Comparison of ENCODE assay signal across 6 cellular contexts in the genomic region with DNA sequence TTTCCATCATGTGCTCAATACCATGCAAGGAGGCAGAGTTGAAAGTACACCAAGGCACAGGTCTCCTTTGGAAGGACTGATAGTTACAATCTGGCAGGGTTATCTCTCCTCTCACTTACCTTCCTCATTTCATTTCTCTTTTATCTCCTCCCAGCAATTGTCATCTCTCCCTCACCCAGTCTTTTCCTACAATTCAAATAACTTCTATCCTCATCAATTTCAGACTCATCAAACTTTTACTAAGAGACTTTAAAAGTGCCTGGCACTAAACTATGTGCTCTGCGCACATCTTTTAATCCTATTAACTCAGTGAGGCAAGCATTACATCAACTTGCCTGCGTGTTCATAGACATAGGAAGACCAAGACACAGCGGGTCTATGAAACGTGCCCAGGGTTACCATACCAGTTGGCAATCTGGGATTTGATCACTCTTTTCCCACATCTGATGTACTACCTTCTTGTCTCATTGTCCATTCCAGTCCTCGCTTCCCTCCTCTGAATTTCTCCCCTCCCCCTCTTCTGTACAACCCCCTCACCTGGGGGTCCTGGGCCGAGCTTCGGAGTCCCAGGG. TPM values are rescaled to one million over a fixed set of nuclear protein-coding genes. Genes with fewer than 3 reads are reported as not detected.
DNase-seq lines count a peak whose midpoint lies in the region; ATAC-seq and TF ChIP-seq lines count a peak whose summit lies in the region.

No MANE protein-coding gene starts in this region.

- H3K4me3 ChIP-seq in GM12875 (ENCODE audit: low read depth, low read length) (peak overlapping the region; percentile 91), SK-N-SH (ENCODE audit: low read depth in 2 of 2, low read length in 1 of 2) (peak overlapping the region; percentile 80 to 82), iPS DF 6.9 (ENCODE audit: low read length) (peak overlapping the region; percentile 80), uterus (peak overlapping the region; percentile 73 to 88)

- CTCF ChIA-PET in SK-N-SH (lab: Yijun Ruan, JAX) = interaction anchor here (0.8 to 3.0 kb wide), 10 partner anchors 9 to 248 kb away, joined by 3 to 37 read pairs (median 7); a partner anchor contains a TSS

- H3K4me1 ChIP-seq in SK-N-SH (ENCODE audit: control insufficient read depth in 1 of 2, insufficient read depth in 2 of 2, low read depth in 1 of 2, low read length in 1 of 2) = peaks cover 3 to 12% of the 10 kb centered on the region in 2 experiments; a peak in 3 of 4 replicates
- H3K4me1 ChIP-seq in iPS DF 6.9 (ENCODE audit: control insufficient read depth, insufficient read depth, low read length) = peaks cover 1% of the 10 kb centered on the region; the same call in 1 of the 2 replicates
- H3K4me1 ChIP-seq in uterus = no peaks in the 10 kb centered on the region

- POLR2A ChIA-PET in SK-N-SH (lab: Yijun Ruan, JAX) = interaction anchor here (0.8 to 1.8 kb wide), 7 partner anchors 12 to 1177 kb away, joined by 3 to 24 read pairs (median 4); a partner anchor contains a TSS

- peak overlapping the region; percentile 84 for H3K9ac ChIP-seq in SK-N-SH

- WGBS in SK-N-SH (ENCODE audit: low lambda C conversion rate) = 3% methylated on average over 7 of the region's 7 CpGs
- WGBS in iPS DF 6.9 (ENCODE audit: insufficient coverage, insufficient read length) = no CpG with 5 or more reads among the region's 7 CpGs

- H3K9me3 ChIP-seq in SK-N-SH = no peaks in the 10 kb centered on the region
- no peaks in the 10 kb centered on the region for H3K9me3 ChIP-seq in iPS DF 6.9 (ENCODE audit: control insufficient read depth, insufficient read depth, low read length)
- no peaks in the 10 kb centered on the region for H3K9me3 ChIP-seq in uterus

- intact Hi-C loops in uterus (cut with DNase I; ENCODE audit: low total_unique reads) = loop anchor here (10.0 kb wide), 1 partner anchor 60 kb away; a partner anchor contains a TSS

- ATAC-seq in GM18520 (IDR thresholded peaks at IDR 0.05; ENCODE audit: unreplicated experiment) = no peak

- no peaks in the 10 kb centered on the region for H3K9me2 ChIP-seq in SK-N-SH

- H4K20me1 ChIP-seq in SK-N-SH (ENCODE audit: insufficient read depth) = no peaks in the 10 kb centered on the region

- no peak for DNase-seq in SK-N-SH
- no peak for DNase-seq in iPS DF 6.9 (ENCODE audit: low read depth, low spot score)
- no peak for DNase-seq in uterus
- DNase-seq in midbrain (lab: John Stamatoyannopoulos, UW) = no peak

- peak overlapping the region; percentile 72 to 96; a peak in 3 of 4 replicates for H3K27ac ChIP-seq in SK-N-SH (ENCODE audit: low read depth in 2 of 2, low read length in 1 of 2)
- H3K27ac ChIP-seq in iPS DF 6.9 (ENCODE audit: low read length) = no peak overlapping the region
- H3K27ac ChIP-seq in uterus = peak overlapping the region; percentile 90 to 97

- TF ChIP-seq POLR2A in uterus (IDR thresholded peaks at IDR 0.05) = no peak

- H2AFZ ChIP-seq in SK-N-SH (ENCODE audit: low read depth) = peak overlapping the region; percentile 45; the same call in 1 of the 2 replicates

- H3K79me2 ChIP-seq in SK-N-SH (ENCODE audit: insufficient read depth) = peaks cover 38% of the 10 kb centered on the region

- TF ChIP-seq CTCF in GM12875 (IDR thresholded peaks at IDR 0.05; ENCODE audit: borderline replicate concordance, insufficient read depth, low read depth, low read length) (no peak), SK-N-SH (IDR thresholded peaks at IDR 0.05) (no peak), uterus (IDR thresholded peaks at IDR 0.05) (no peak)

- peak overlapping the region; percentile 99 for H3K4me2 ChIP-seq in SK-N-SH

- H3K27me3 ChIP-seq in SK-N-SH (ENCODE audit: insufficient read depth) (no peaks in the 10 kb centered on the region), iPS DF 6.9 (ENCODE audit: control insufficient read depth, insufficient read depth, low read length) (no peaks in the 10 kb centered on the region), uterus (no peaks in the 10 kb centered on the region)

- TF ChIP-seq RAD21 in SK-N-SH (IDR thresholded peaks at IDR 0.05; ENCODE audit: low read length) = 0 out of 2 replicates have a peak, but pooled peaks have one; percentile 7

- H3F3A ChIP-seq in SK-N-SH (replicated peaks; ENCODE audit: insufficient read depth) = peaks cover 25% of the 10 kb centered on the region

- no peak for TF ChIP-seq EP300 in SK-N-SH (IDR thresholded peaks at IDR 0.05; ENCODE audit: borderline replicate concordance in 1 of 2, low read depth in 1 of 2, low read length in 1 of 2)

- peaks cover 18 to 26% of the 10 kb centered on the region in 2 experiments for H3K36me3 ChIP-seq in SK-N-SH (replicated peaks in 1 of 2; ENCODE audit: control insufficient read depth in 1 of 2, insufficient read depth in 2 of 2, low read length in 1 of 2)
- peaks cover 16% of the 10 kb centered on the region for H3K36me3 ChIP-seq in iPS DF 6.9 (ENCODE audit: control insufficient read depth, insufficient read depth, low read length)
- no peaks in the 10 kb centered on the region for H3K36me3 ChIP-seq in uterus

TF ChIP-seq in SK-N-SH, 30 proteins besides CTCF, POLR2A, EP300 and RAD21:
- TF ChIP-seq, protein P1, sequence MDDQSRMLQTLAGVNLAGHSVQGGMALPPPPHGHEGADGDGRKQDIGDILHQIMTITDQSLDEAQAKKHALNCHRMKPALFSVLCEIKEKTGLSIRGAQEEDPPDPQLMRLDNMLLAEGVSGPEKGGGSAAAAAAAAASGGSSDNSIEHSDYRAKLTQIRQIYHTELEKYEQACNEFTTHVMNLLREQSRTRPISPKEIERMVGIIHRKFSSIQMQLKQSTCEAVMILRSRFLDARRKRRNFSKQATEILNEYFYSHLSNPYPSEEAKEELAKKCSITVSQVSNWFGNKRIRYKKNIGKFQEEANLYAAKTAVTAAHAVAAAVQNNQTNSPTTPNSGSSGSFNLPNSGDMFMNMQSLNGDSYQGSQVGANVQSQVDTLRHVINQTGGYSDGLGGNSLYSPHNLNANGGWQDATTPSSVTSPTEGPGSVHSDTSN (IDR thresholded peaks at IDR 0.05) = no peak
- TF ChIP-seq GATA2 (CRISPR knock-in tag; IDR thresholded peaks at IDR 0.05) (peak; percentile 12; the same call in 1 of the 2 replicates), MXI1 (IDR thresholded peaks at IDR 0.05; ENCODE audit: low read depth, low read length) (peak; percentile 62; the same call in 1 of the 2 replicates)
- TF ChIP-seq, protein P2, sequence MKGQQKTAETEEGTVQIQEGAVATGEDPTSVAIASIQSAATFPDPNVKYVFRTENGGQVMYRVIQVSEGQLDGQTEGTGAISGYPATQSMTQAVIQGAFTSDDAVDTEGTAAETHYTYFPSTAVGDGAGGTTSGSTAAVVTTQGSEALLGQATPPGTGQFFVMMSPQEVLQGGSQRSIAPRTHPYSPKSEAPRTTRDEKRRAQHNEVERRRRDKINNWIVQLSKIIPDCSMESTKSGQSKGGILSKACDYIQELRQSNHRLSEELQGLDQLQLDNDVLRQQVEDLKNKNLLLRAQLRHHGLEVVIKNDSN (IDR thresholded peaks at IDR 0.05; ENCODE audit: borderline replicate concordance, low read depth) = no peak

RNA-seq across cellular contexts. Expression of a gene that starts 1.2 kb away (rescaled TPM):
- 22.2 and 35.1 TPM in 2 replicates for polyA plus RNA-seq in SK-N-SH (2012; rRNA removed)
- 13.7 and 19.2 TPM in 2 replicates for polyA plus RNA-seq in SK-N-SH (2012; cell fraction: cytosol; rRNA removed)
- 98.2 and 118 TPM in 2 replicates for polyA plus RNA-seq in SK-N-SH (2012; cell fraction: nucleus; rRNA removed)
- total RNA-seq in uterus = 100 to 1,000 TPM in 1 of 4 donors, 10 to 100 TPM in 3; 35.6 to 118 (median 53.4) TPM

RNA-seq across cellular contexts. Expression of a gene that starts 12.4 kb away (rescaled TPM):
- 47.8 and 79.1 TPM in 2 replicates for polyA plus RNA-seq in SK-N-SH (2012; rRNA removed)
- 55.5 and 67.6 TPM in 2 replicates for polyA plus RNA-seq in SK-N-SH (2012; cell fraction: cytosol; rRNA removed)
- 18.5 and 22.9 TPM in 2 replicates for polyA plus RNA-seq in SK-N-SH (2012; cell fraction: nucleus; rRNA removed)
- total RNA-seq in uterus = 100 to 1,000 TPM in 1 of 4 donors, 10 to 100 TPM in 3; 37.1 to 119 (median 58.7) TPM

RNA-seq across cellular contexts. Expression of a gene that starts 17.3 kb away (rescaled TPM):
- polyA plus RNA-seq in SK-N-SH (2012; rRNA removed) = 0.45 and 0.56 TPM in 2 replicates
- 0.33 and 0.71 TPM in 2 replicates for polyA plus RNA-seq in SK-N-SH (2012; cell fraction: cytosol; rRNA removed)
- polyA plus RNA-seq in SK-N-SH (2012; cell fraction: nucleus; rRNA removed) = 3.3 and 3.5 TPM in 2 replicates
- total RNA-seq in uterus = 10 to 100 TPM in 1 of 4 donors, 1 to 10 TPM in 2, under 1 TPM in 1; 0.88 to 24.1 (median 3.1) TPM

RNA-seq across cellular contexts. Expression of a gene that starts 20.7 kb away (rescaled TPM):
- 0.69 and 0.83 TPM in 2 replicates for polyA plus RNA-seq in SK-N-SH (2012; rRNA removed)
- 0.79 and 0.85 TPM in 2 replicates for polyA plus RNA-seq in SK-N-SH (2012; cell fraction: cytosol; rRNA removed)
- polyA plus RNA-seq in SK-N-SH (2012; cell fraction: nucleus; rRNA removed) = 0.39 and 0.54 TPM in 2 replicates
- total RNA-seq in uterus = 1 to 10 TPM in 3 of 4 donors, under 1 TPM in 1; 0.59 to 4.6 (median 2.3) TPM

RNA-seq across cellular contexts. Expression of a gene that starts 21.0 kb away (rescaled TPM):
- 71.1 and 119 TPM in 2 replicates for polyA plus RNA-seq in SK-N-SH (2012; rRNA removed)
- polyA plus RNA-seq in SK-N-SH (2012; cell fraction: cytosol; rRNA removed) = 53.6 and 67.5 TPM in 2 replicates
- 83.3 and 95.8 TPM in 2 replicates for polyA plus RNA-seq in SK-N-SH (2012; cell fraction: nucleus; rRNA removed)
- total RNA-seq in uterus = 100 to 1,000 TPM in 3 of 4 donors, 10 to 100 TPM in 1; 98.8 to 261 (median 170) TPM
